In genomic region chr2:99836670-99837069, GRCh38 we compare ENCODE assay signal across 1 cellular context.
TF ChIP-seq lines count a peak whose summit lies in the region.

No MANE protein-coding gene starts in this region.

TF ChIP-seq in SK-N-SH treated with all-trans-retinoic acid at 6 μM for 48 hours, 23 proteins besides CTCF, POLR2A, EP300 and RAD21 (continued from another document):
- no peak for TF ChIP-seq CREB5 (CRISPR knock-in tag; IDR thresholded peaks at IDR 0.05; ENCODE audit: low read depth)
- TF ChIP-seq ZNF565 (CRISPR knock-in tag; conservative IDR thresholded peaks at IDR 0.05; ENCODE audit: low read depth), result no peak
